12 cellular contexts compared by ENCODE assay signal in the genomic region with DNA sequence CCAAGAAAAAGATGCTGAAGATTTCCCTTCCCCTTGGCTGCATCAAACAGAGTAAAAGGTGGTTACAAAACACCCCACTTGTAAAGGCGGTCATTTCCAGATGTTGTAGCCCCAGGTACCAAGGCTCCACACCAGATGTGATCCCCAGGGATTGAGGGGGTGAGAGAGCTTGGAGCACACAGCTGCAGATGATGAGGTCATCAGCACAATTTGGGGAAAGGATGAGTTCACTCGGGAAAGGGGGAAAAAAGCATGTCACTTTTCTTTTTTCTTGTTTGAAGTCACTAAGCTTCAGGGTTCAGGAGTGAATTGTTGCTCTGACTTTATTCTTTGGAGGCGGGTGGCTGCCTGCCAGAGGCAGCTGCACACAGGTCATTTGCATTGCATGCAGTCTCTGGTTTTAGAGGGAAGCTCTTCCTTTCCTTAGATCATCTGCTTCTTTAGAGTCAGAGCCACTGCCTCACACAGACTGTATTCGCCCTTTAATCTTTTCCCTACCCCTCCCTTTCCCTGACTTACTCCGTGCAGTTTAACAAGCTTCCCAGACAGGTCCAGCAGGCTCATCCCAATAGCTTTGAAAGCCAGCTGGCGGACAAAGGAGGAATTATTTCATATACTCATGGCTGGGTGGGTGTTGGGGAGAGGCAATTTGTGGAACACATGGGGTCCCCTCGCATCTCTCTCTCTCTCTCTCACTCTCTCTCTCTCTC.
DNase-seq lines count a peak whose midpoint lies in the region; ATAC-seq and TF ChIP-seq lines count a peak whose summit lies in the region.
"Had no signal": no experiment of that assay in that cellular context is flagged by ENCODE, and none has a peak within 500 bp of the region (broad histone marks: within the 10 kb centered on the region; RNA-seq: fewer than 3 reads in every experiment).

No MANE protein-coding gene starts in this region.

- no peak overlapping the region for H2AFZ ChIP-seq in SK-N-SH (ENCODE audit: low read depth)

- CTCF ChIA-PET in SK-N-SH (lab: Yijun Ruan, JAX) = no interaction called here

- no peak for TF ChIP-seq RAD21 in SK-N-SH (IDR thresholded peaks at IDR 0.05; ENCODE audit: low read length)

- WGBS in SK-N-SH (ENCODE audit: low lambda C conversion rate) = 22% methylated on average over 7 of the region's 7 CpGs

- H3K79me2 ChIP-seq in SK-N-SH (ENCODE audit: insufficient read depth) = no peaks in the 10 kb centered on the region

- peak; percentile 10 for DNase-seq in SK-N-SH
- peak; percentile 63 for DNase-seq in NCI-H524 treated with DMSO at 0.1 percent for 48 hours (lab: John Stamatoyannopoulos, UW)
- peak; percentile 71 for DNase-seq in fibroblast of mammary gland (ENCODE audit: low read depth)
- DNase-seq in NCI-H2196 treated with DMSO at 0.1 percent for 48 hours (lab: John Stamatoyannopoulos, UW; ENCODE audit: unreplicated experiment) = no peak
- no peak for DNase-seq in GM13976 (ENCODE audit: low spot score)
- DNase-seq: ACHN; activated CD4-positive, alpha-beta T cell treated with anti-CD3 and anti-CD28 coated beads for 48 hours; activated naive CD8-positive, alpha-beta T cell treated with anti-CD3 and anti-CD28 coated beads, Interleukin-2, amount 50 U/mL, for 24 hours; left ventricle myocardium inferior had no signal

- TF ChIP-seq CTCF in SK-N-SH (IDR thresholded peaks at IDR 0.05) (no peak), fibroblast of mammary gland (conservative IDR thresholded peaks at IDR 0.05; ENCODE audit: control insufficient read depth, insufficient read depth, low read depth, low read length) (no peak), GM13976 (IDR thresholded peaks at IDR 0.05; ENCODE audit: borderline replicate concordance, control extremely low read depth, extremely low read depth, insufficient read depth, missing control alignments) (no peak)

- no peaks in the 10 kb centered on the region for H3K27me3 ChIP-seq in SK-N-SH (ENCODE audit: insufficient read depth)

- no peaks in the 10 kb centered on the region for H3K9me2 ChIP-seq in SK-N-SH

- H3K9ac ChIP-seq in SK-N-SH = no peak overlapping the region

- POLR2A ChIA-PET in SK-N-SH (lab: Yijun Ruan, JAX) = no interaction called here

- in situ Hi-C loops in GM13976 (cut with MboI; ENCODE audit: low sequenced_read_pairs, unreplicated experiment) = no loop called here

- no peaks in the 10 kb centered on the region for H3K36me3 ChIP-seq in SK-N-SH (replicated peaks in 1 of 2; ENCODE audit: control insufficient read depth in 1 of 2, insufficient read depth in 2 of 2, low read length in 1 of 2)
- H3K36me3 ChIP-seq: left ventricle myocardium inferior had no signal

- H3K27ac ChIP-seq in SK-N-SH (ENCODE audit: low read depth in 2 of 2, low read length in 1 of 2) = no peak overlapping the region
- H3K27ac ChIP-seq in skin epidermis = peak overlapping the region in 13 of 21 experiments; percentile 20 to 75 (median 60)
- H3K27ac ChIP-seq: left ventricle myocardium inferior had no signal

- H3K9me3 ChIP-seq in SK-N-SH = 0 out of 2 replicates have a peak, but pooled peaks cover 4% of the 10 kb centered on the region

- no peak overlapping the region for H3K4me3 ChIP-seq in SK-N-SH (ENCODE audit: low read depth in 2 of 2, low read length in 1 of 2)
- no peak overlapping the region for H3K4me3 ChIP-seq in fibroblast of mammary gland (ENCODE audit: control insufficient read depth, low read depth, low read length)
- H3K4me3 ChIP-seq in skin epidermis = no peak overlapping the region
- H3K4me3 ChIP-seq: left ventricle myocardium inferior had no signal

- ATAC-seq in SK-N-SH treated with all-trans-retinoic acid at 6 μM for 48 hours (no peak), GM18861 (IDR thresholded peaks at IDR 0.05; ENCODE audit: unreplicated experiment) (no peak)
- ATAC-seq: activated naive CD8-positive, alpha-beta T cell treated with anti-CD3 and anti-CD28 coated beads, Interleukin-2, amount 50 U/mL, for 24 hours had no signal

- H3F3A ChIP-seq in SK-N-SH (replicated peaks; ENCODE audit: insufficient read depth) = no peaks in the 10 kb centered on the region

- no peak for TF ChIP-seq EP300 in SK-N-SH (IDR thresholded peaks at IDR 0.05; ENCODE audit: borderline replicate concordance in 1 of 2, low read depth in 1 of 2, low read length in 1 of 2)

- H3K4me1 ChIP-seq in SK-N-SH (ENCODE audit: control insufficient read depth in 1 of 2, insufficient read depth in 2 of 2, low read depth in 1 of 2, low read length in 1 of 2) = peaks cover 0 to 5% of the 10 kb centered on the region in 2 experiments; a peak in 1 of 4 replicates

- no peak overlapping the region for H3K4me2 ChIP-seq in SK-N-SH

- H4K20me1 ChIP-seq in SK-N-SH (ENCODE audit: insufficient read depth) = no peaks in the 10 kb centered on the region

TF ChIP-seq in SK-N-SH, 30 proteins besides CTCF, POLR2A, EP300 and RAD21 (continues in another document):
- TF ChIP-seq, protein P1, sequence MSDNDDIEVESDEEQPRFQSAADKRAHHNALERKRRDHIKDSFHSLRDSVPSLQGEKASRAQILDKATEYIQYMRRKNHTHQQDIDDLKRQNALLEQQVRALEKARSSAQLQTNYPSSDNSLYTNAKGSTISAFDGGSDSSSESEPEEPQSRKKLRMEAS (IDR thresholded peaks at IDR 0.05; ENCODE audit: low read depth) = no peak
- TF ChIP-seq SIN3A (IDR thresholded peaks at IDR 0.05; ENCODE audit: borderline replicate concordance, low read depth, low read length) = no peak
- TF ChIP-seq NRF1 (IDR thresholded peaks at IDR 0.05; ENCODE audit: low read depth, low read length) = no peak
- TF ChIP-seq TCF12 (IDR thresholded peaks at IDR 0.05) = no peak
- no peak for TF ChIP-seq FOXJ3 (CRISPR knock-in tag; IDR thresholded peaks at IDR 0.05)
- no peak for TF ChIP-seq TEAD4 (IDR thresholded peaks at IDR 0.05; ENCODE audit: borderline replicate concordance, insufficient read depth)
- TF ChIP-seq, protein P2, sequence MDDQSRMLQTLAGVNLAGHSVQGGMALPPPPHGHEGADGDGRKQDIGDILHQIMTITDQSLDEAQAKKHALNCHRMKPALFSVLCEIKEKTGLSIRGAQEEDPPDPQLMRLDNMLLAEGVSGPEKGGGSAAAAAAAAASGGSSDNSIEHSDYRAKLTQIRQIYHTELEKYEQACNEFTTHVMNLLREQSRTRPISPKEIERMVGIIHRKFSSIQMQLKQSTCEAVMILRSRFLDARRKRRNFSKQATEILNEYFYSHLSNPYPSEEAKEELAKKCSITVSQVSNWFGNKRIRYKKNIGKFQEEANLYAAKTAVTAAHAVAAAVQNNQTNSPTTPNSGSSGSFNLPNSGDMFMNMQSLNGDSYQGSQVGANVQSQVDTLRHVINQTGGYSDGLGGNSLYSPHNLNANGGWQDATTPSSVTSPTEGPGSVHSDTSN (IDR thresholded peaks at IDR 0.05) = no peak
- TF ChIP-seq ELF1 (IDR thresholded peaks at IDR 0.05) = no peak
- TF ChIP-seq USF1 (IDR thresholded peaks at IDR 0.05; ENCODE audit: borderline replicate concordance, low read depth) = no peak

TF ChIP-seq in SK-N-SH treated with all-trans-retinoic acid at 6 μM for 48 hours, 23 proteins besides CTCF, POLR2A, EP300 and RAD21 (continues in another document):
- TF ChIP-seq ZFP30 (CRISPR knock-in tag; IDR thresholded peaks at IDR 0.05) (no peak), ARNTL (CRISPR knock-in tag; IDR thresholded peaks at IDR 0.05; ENCODE audit: borderline replicate concordance, low read depth) (no peak), PATZ1 (CRISPR knock-in tag; IDR thresholded peaks at IDR 0.05; ENCODE audit: borderline replicate concordance) (no peak), ZNF565 (CRISPR knock-in tag; conservative IDR thresholded peaks at IDR 0.05; ENCODE audit: low read depth) (no peak), PPARA (CRISPR knock-in tag; IDR thresholded peaks at IDR 0.05; ENCODE audit: borderline replicate concordance) (no peak), ISL1 (CRISPR knock-in tag; IDR thresholded peaks at IDR 0.05) (no peak), ESRRG (CRISPR knock-in tag; IDR thresholded peaks at IDR 0.05) (no peak), ZC3H10 (CRISPR knock-in tag; IDR thresholded peaks at IDR 0.05) (no peak), ZNF70 (CRISPR knock-in tag; IDR thresholded peaks at IDR 0.05) (no peak)
- TF ChIP-seq, protein P3, sequence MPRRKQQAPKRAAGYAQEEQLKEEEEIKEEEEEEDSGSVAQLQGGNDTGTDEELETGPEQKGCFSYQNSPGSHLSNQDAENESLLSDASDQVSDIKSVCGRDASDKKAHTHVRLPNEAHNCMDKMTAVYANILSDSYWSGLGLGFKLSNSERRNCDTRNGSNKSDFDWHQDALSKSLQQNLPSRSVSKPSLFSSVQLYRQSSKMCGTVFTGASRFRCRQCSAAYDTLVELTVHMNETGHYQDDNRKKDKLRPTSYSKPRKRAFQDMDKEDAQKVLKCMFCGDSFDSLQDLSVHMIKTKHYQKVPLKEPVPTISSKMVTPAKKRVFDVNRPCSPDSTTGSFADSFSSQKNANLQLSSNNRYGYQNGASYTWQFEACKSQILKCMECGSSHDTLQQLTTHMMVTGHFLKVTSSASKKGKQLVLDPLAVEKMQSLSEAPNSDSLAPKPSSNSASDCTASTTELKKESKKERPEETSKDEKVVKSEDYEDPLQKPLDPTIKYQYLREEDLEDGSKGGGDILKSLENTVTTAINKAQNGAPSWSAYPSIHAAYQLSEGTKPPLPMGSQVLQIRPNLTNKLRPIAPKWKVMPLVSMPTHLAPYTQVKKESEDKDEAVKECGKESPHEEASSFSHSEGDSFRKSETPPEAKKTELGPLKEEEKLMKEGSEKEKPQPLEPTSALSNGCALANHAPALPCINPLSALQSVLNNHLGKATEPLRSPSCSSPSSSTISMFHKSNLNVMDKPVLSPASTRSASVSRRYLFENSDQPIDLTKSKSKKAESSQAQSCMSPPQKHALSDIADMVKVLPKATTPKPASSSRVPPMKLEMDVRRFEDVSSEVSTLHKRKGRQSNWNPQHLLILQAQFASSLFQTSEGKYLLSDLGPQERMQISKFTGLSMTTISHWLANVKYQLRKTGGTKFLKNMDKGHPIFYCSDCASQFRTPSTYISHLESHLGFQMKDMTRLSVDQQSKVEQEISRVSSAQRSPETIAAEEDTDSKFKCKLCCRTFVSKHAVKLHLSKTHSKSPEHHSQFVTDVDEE (CRISPR knock-in tag; IDR thresholded peaks at IDR 0.05) = no peak

Comparison
In these comparisons a context has a peak if more than half of its experiments do, and no peak if none do; other contexts are left out.
1. DNase-seq: peak in SK-N-SH (single experiment), NCI-H524 treated with DMSO at 0.1 percent for 48 hours (single experiment) and fibroblast of mammary gland (single experiment); none in NCI-H2196 treated with DMSO at 0.1 percent for 48 hours (single experiment) and GM13976 (single experiment).
2. H3K27ac ChIP-seq: peak in skin epidermis (13 of 21); none in SK-N-SH (0 of 2).